Comparison of ENCODE assay signal across 1 cellular context in genomic region chr1:1206376-1207253, GRCh38.
TF ChIP-seq lines count a peak whose summit lies in the region.

Gene TNFRSF18 (minus strand): TSS chr1:1206592. CDS start chr1:1206571, 21 bp downstream.

TF ChIP-seq in K562, 482 proteins besides CTCF, POLR2A, EP300 and RAD21 (continued from another document):
- TF ChIP-seq ZBTB26 (CRISPR knock-in tag; IDR thresholded peaks at IDR 0.05) (no peak), THAP12 (CRISPR knock-in tag; IDR thresholded peaks at IDR 0.05) (no peak), ARID3A (IDR thresholded peaks at IDR 0.05; ENCODE audit: borderline replicate concordance, low read depth, low read length) (no peak), ZNF184 (CRISPR knock-in tag; IDR thresholded peaks at IDR 0.05) (no peak), SREBF2 (CRISPR knock-in tag; IDR thresholded peaks at IDR 0.05) (no peak), ZNF592 (IDR thresholded peaks at IDR 0.05) (no peak), POLR2B (IDR thresholded peaks at IDR 0.05; ENCODE audit: low read depth, partially characterized antibody) (no peak), ZFPM2 (CRISPR knock-in tag; IDR thresholded peaks at IDR 0.05) (no peak), YBX1 (IDR thresholded peaks at IDR 0.05) (no peak), ZBTB7A (IDR thresholded peaks at IDR 0.05; ENCODE audit: borderline replicate concordance, control insufficient read depth, low read depth, low read length) (peak; percentile 33; the same call in 1 of the 2 replicates)
